In genomic region chr12:738712-739111, GRCh38 we compare ENCODE assay signal across 17 cellular contexts. TPM values are rescaled to one million over a fixed set of nuclear protein-coding genes. Genes with fewer than 3 reads are reported as not detected.
DNase-seq lines count a peak whose midpoint lies in the region; ATAC-seq, FAIRE-seq and TF ChIP-seq lines count a peak whose summit lies in the region.
"Had no signal": no experiment of that assay in that cellular context is flagged by ENCODE, and none has a peak within 500 bp of the region (broad histone marks: within the 10 kb centered on the region; RNA-seq: fewer than 3 reads in every experiment).

No MANE protein-coding gene starts in this region.

- no peaks in the 10 kb centered on the region for H3K27me3 ChIP-seq in Karpas-422 (ENCODE audit: low read length)
- H3K27me3 ChIP-seq in endothelial cell of umbilical vein (ENCODE audit: control insufficient read depth in 2 of 2, insufficient read depth in 2 of 2, low read length in 2 of 2): no peaks in the 10 kb centered on the region
- no peaks in the 10 kb centered on the region for H3K27me3 ChIP-seq in gastrocnemius medialis
- H3K27me3 ChIP-seq in gastroesophageal sphincter: no peaks in the 10 kb centered on the region
- H3K27me3 ChIP-seq: Peyer's patch had no signal

- H3K9me3 ChIP-seq in Karpas-422 (ENCODE audit: low read length): no peaks in the 10 kb centered on the region
- H3K9me3 ChIP-seq in endothelial cell of umbilical vein (replicated peaks; ENCODE audit: control insufficient read depth, insufficient read depth, low read length): no peaks in the 10 kb centered on the region
- no peaks in the 10 kb centered on the region for H3K9me3 ChIP-seq in gastrocnemius medialis
- H3K9me3 ChIP-seq in gastroesophageal sphincter: no peaks in the 10 kb centered on the region
- H3K9me3 ChIP-seq: Caco-2, Peyer's patch had no signal

- dilution Hi-C loops in endothelial cell of umbilical vein (cut with MboI; ENCODE audit: extremely low pct_ligation_motif_present, low sequenced_read_pairs): no loop called here

- POLR2A ChIA-PET in endothelial cell of umbilical vein (lab: Charles Lee): no interaction called here

- H3K79me2 ChIP-seq in Karpas-422 (ENCODE audit: low read length) (no peaks in the 10 kb centered on the region), endothelial cell of umbilical vein (ENCODE audit: control insufficient read depth, insufficient read depth, low read length) (no peaks in the 10 kb centered on the region)

- no peaks in the 10 kb centered on the region for H3K36me3 ChIP-seq in Karpas-422 (ENCODE audit: insufficient read depth, low read length)
- no peaks in the 10 kb centered on the region for H3K36me3 ChIP-seq in endothelial cell of umbilical vein (ENCODE audit: control insufficient read depth in 2 of 2, extremely low read depth in 1 of 2, insufficient read depth in 2 of 2, low read length in 2 of 2)
- no peaks in the 10 kb centered on the region for H3K36me3 ChIP-seq in gastrocnemius medialis
- H3K36me3 ChIP-seq in gastroesophageal sphincter: no peaks in the 10 kb centered on the region
- H3K36me3 ChIP-seq: Peyer's patch had no signal

- TF ChIP-seq POLR2A in GM12891 (IDR thresholded peaks at IDR 0.05; ENCODE audit: low read depth, low read length) (no peak), endothelial cell of umbilical vein (IDR thresholded peaks at IDR 0.05; ENCODE audit: low read depth, low read length) (no peak), gastrocnemius medialis (IDR thresholded peaks at IDR 0.05) (no peak), gastroesophageal sphincter (IDR thresholded peaks at IDR 0.05) (no peak)

- H3K9ac ChIP-seq in Karpas-422 (ENCODE audit: low read length) (no peak overlapping the region), endothelial cell of umbilical vein (replicated peaks; ENCODE audit: extremely low read depth, insufficient read depth, low read length) (no peak overlapping the region)

- no peak overlapping the region for H3K4me3 ChIP-seq in Karpas-422 (ENCODE audit: low read length)
- no peak overlapping the region for H3K4me3 ChIP-seq in endothelial cell of umbilical vein (replicated peaks in 1 of 3; ENCODE audit: insufficient read depth in 1 of 3, low read depth in 1 of 3, low read length in 3 of 3)
- no peak overlapping the region for H3K4me3 ChIP-seq in gastrocnemius medialis
- no peak overlapping the region for H3K4me3 ChIP-seq in gastroesophageal sphincter
- H3K4me3 ChIP-seq: Peyer's patch had no signal

- TF ChIP-seq CTCF in endothelial cell of umbilical vein (IDR thresholded peaks at IDR 0.05; ENCODE audit: extremely low read depth in 1 of 2, insufficient read depth in 1 of 2, low read depth in 1 of 2, low read length in 2 of 2) (no peak), gastrocnemius medialis (IDR thresholded peaks at IDR 0.05 in 4 of 5, conservative IDR thresholded peaks at IDR 0.05 in 1 of 5) (no peak), gastroesophageal sphincter (IDR thresholded peaks at IDR 0.05) (no peak)

- no peaks in the 10 kb centered on the region for H4K20me1 ChIP-seq in Karpas-422 (ENCODE audit: insufficient read depth, low read depth, low read length)
- no peaks in the 10 kb centered on the region for H4K20me1 ChIP-seq in endothelial cell of umbilical vein (replicated peaks; ENCODE audit: control insufficient read depth, extremely low read depth, insufficient read depth, low read length)

- in situ Hi-C loops in gastrocnemius medialis (cut with MboI; ENCODE audit: low sequenced_read_pairs in 4 of 4): loop anchor here in 1 of 4 donors (25.0 kb wide), 1 partner anchor 151 kb away; no protein-coding TSS in a partner anchor

- H3K4me1 ChIP-seq in Karpas-422 (ENCODE audit: low read length) (peaks cover 13% of the 10 kb centered on the region), endothelial cell of umbilical vein (ENCODE audit: control insufficient read depth, extremely low read depth, insufficient read depth, low read length) (peaks cover 16% of the 10 kb centered on the region), gastrocnemius medialis (peaks cover 0 to 4% of the 10 kb centered on the region in 2 donors), gastroesophageal sphincter (no peaks in the 10 kb centered on the region)
- H3K4me1 ChIP-seq: Peyer's patch had no signal

- CTCF ChIA-PET in endothelial cell of umbilical vein (lab: Charles Lee): interaction anchor here (0.8 to 3.2 kb wide), 4 partner anchors 12 to 168 kb away, joined by 3 to 29 read pairs (median 6); partner anchors contain the start of gene WNK1

- H3K9me1 ChIP-seq in endothelial cell of umbilical vein (replicated peaks; ENCODE audit: control insufficient read depth, extremely low read depth, insufficient read depth, low read length): no peaks in the 10 kb centered on the region

- H3K27ac ChIP-seq in Karpas-422 (ENCODE audit: low read length): no peak overlapping the region
- no peak overlapping the region for H3K27ac ChIP-seq in endothelial cell of umbilical vein (ENCODE audit: insufficient read depth, low read depth, low read length)
- H3K27ac ChIP-seq in gastrocnemius medialis: peak overlapping the region; percentile 41 to 75 (median 54)
- peak overlapping the region in 2 of 4 donors; percentile 3 to 36 for H3K27ac ChIP-seq in gastroesophageal sphincter

- H3K4me2 ChIP-seq in Karpas-422 (ENCODE audit: low read depth, low read length, poor library complexity, severe bottlenecking) (no peak overlapping the region), endothelial cell of umbilical vein (ENCODE audit: insufficient read depth, low read length) (no peak overlapping the region)

- 69 to 71% methylated on average over 2 of the region's 2 CpGs for WGBS in gastroesophageal sphincter (ENCODE audit: low coverage in 1 of 2), 2 donors

- intact Hi-C loops in endothelial cell of umbilical vein (cut with micrococcal nuclease) (no loop called here), gastrocnemius medialis (cut with DNase I; ENCODE audit: low total_unique reads) (no loop called here)

- BruUV-seq in endothelial cell of umbilical vein (replicated peaks; lab: Mats Ljungman, UMichigan): no TSS peak

- 0 out of 2 replicates have a peak overlapping the region, but pooled peaks have one; percentile 28 for H2AFZ ChIP-seq in Karpas-422 (ENCODE audit: low read length)
- no peak overlapping the region for H2AFZ ChIP-seq in endothelial cell of umbilical vein (ENCODE audit: low read depth, low read length)

- H3K9me2 ChIP-seq in Karpas-422 (replicated peaks; ENCODE audit: insufficient read depth, low read length): no peaks in the 10 kb centered on the region

- no peak for DNase-seq in GM12891 (ENCODE audit: insufficient read length, low spot score)
- DNase-seq in Karpas-422: no peak
- DNase-seq in endothelial cell of umbilical vein (ENCODE audit: low read depth, low spot score): peak; percentile 48
- DNase-seq in gastrocnemius medialis: no peak
- no peak for DNase-seq in GM03348 (ENCODE audit: low spot score)
- DNase-seq: ACHN; Caco-2; CD4-positive, CD25-positive, alpha-beta regulatory T cell; EL; HCEC 1CT; NCI-H187; NCI-H226; NCI-H524 treated with DMSO at 0.1 percent for 48 hours; Peyer's patch; SHP77 had no signal

- peak in 1 of 2 donors; percentile 24 for ATAC-seq in gastrocnemius medialis
- ATAC-seq in gastroesophageal sphincter: no peak
- no peak for ATAC-seq in GM18870 (IDR thresholded peaks at IDR 0.05; ENCODE audit: unreplicated experiment)

- no peak for TF ChIP-seq EP300 in gastroesophageal sphincter (IDR thresholded peaks at IDR 0.05)

- FAIRE-seq in GM12891 (lab: Jason Lieb, UNC): peak; percentile 26
- FAIRE-seq in endothelial cell of umbilical vein (lab: Jason Lieb, UNC): no peak

TF ChIP-seq in GM12891, 5 proteins besides CTCF, POLR2A, EP300 and RAD21:
- no peak for TF ChIP-seq POLR2AphosphoS5 (IDR thresholded peaks at IDR 0.05; ENCODE audit: low read depth, low read length)
- no peak for TF ChIP-seq SPI1 (IDR thresholded peaks at IDR 0.05; ENCODE audit: low read depth, low read length)
- TF ChIP-seq TAF1 (IDR thresholded peaks at IDR 0.05; ENCODE audit: low read depth, low read length): no peak
- no peak for TF ChIP-seq POU2F2 (IDR thresholded peaks at IDR 0.05; ENCODE audit: low read depth, low read length)
- no peak for TF ChIP-seq PAX5 (IDR thresholded peaks at IDR 0.05; ENCODE audit: insufficient read depth, low read length, severe bottlenecking)

TF ChIP-seq in endothelial cell of umbilical vein, 7 proteins besides CTCF, POLR2A, EP300 and RAD21:
- TF ChIP-seq FOS (IDR thresholded peaks at IDR 0.05; ENCODE audit: borderline replicate concordance, insufficient read depth, low read length) (no peak), EZH2 (IDR thresholded peaks at IDR 0.05; ENCODE audit: borderline replicate concordance, low read depth, low read length, severe bottlenecking) (no peak), POLR2AphosphoS5 (IDR thresholded peaks at IDR 0.05; ENCODE audit: insufficient read depth, low read depth, low read length) (no peak), JUN (IDR thresholded peaks at IDR 0.05; ENCODE audit: borderline replicate concordance, insufficient read depth, insufficient read length, low read depth) (no peak), MAX (IDR thresholded peaks at IDR 0.05; ENCODE audit: insufficient read depth, insufficient read length) (no peak), MYC (IDR thresholded peaks at IDR 0.05; ENCODE audit: low read depth, low read length) (no peak), GATA2 (IDR thresholded peaks at IDR 0.05; ENCODE audit: insufficient read depth, insufficient read length, low read depth, low read length) (no peak)

RNA-seq across cellular contexts. Expression of gene WNK1, which starts 13.7 kb away (rescaled TPM):
- polyA plus RNA-seq in GM12891 (2012; ENCODE audit: low read depth, missing spikeins): 73.0 TPM
- 134 and 183 TPM in 2 replicates for total RNA-seq in Karpas-422 (2014; rRNA removed; shearing (Covaris generic); ENCODE audit: low replicate concordance)
- total RNA-seq in endothelial cell of umbilical vein (104 and 108 TPM in 2 replicates), gastrocnemius medialis (100 to 1,000 TPM; 168 to 223 (median 204) TPM), gastroesophageal sphincter (100 to 1,000 TPM; 109 to 245 (median 135) TPM)
- 43.7 and 46.3 TPM in 2 replicates for polyA plus RNA-seq in endothelial cell of umbilical vein
- polyA plus RNA-seq in endothelial cell of umbilical vein (2011; cell fraction: cytosol; rRNA removed): 45.3 and 50.4 TPM in 2 replicates
- 96.2 and 115 TPM in 2 replicates for polyA plus RNA-seq in endothelial cell of umbilical vein (2011; cell fraction: nucleus; rRNA removed)
- polyA plus RNA-seq in endothelial cell of umbilical vein (2012): 75.2 and 89.1 TPM in 2 replicates
- 243 and 259 TPM in 2 replicates for polyA minus RNA-seq in endothelial cell of umbilical vein
- 201 TPM for polyA minus RNA-seq in endothelial cell of umbilical vein (2011; cell fraction: cytosol; rRNA and poly(A)+ RNA removed)
- 287 and 385 TPM in 2 replicates for polyA minus RNA-seq in endothelial cell of umbilical vein (2011; cell fraction: nucleus; rRNA and poly(A)+ RNA removed)

Comparison
In these comparisons a context has a peak if more than half of its experiments do, and no peak if none do; other contexts are left out.
1. H3K27ac ChIP-seq: peak in gastrocnemius medialis (4 of 4); none in Karpas-422 (single experiment) and endothelial cell of umbilical vein (single experiment).